In genomic region chr9:106326493-106326892, GRCh38 we compare ENCODE assay signal across 29 cellular contexts.
A peak's percentile ranks its signal among the peaks of the same experiment; 100 is the strongest.
DNase-seq lines count a peak whose midpoint lies in the region; ATAC-seq and TF ChIP-seq lines count a peak whose summit lies in the region.
"Had no signal": no experiment of that assay in that cellular context is flagged by ENCODE, and none has a peak within 500 bp of the region (broad histone marks: within the 10 kb centered on the region; RNA-seq: fewer than 3 reads in every experiment).

No MANE protein-coding gene starts in this region.

- H3K4me3 ChIP-seq in GM12865 (ENCODE audit: low read depth, low read length): no peak overlapping the region
- peak overlapping the region; percentile 43 for H3K4me3 ChIP-seq in OCI-LY3 (ENCODE audit: low read length)
- H3K4me3 ChIP-seq: A549; BLaER1 treated with 17β-estradiol and CSF1 and Interleukin-3, amounts not matched to agents 10 nM and 100 nM; GM23248; MG63; Peyer's patch; SK-N-MC had no signal

- no peaks in the 10 kb centered on the region for H3K79me2 ChIP-seq in OCI-LY3 (ENCODE audit: low read length)

- H3K9ac ChIP-seq in OCI-LY3 (ENCODE audit: low read length): peak overlapping the region; percentile 57
- H3K9ac ChIP-seq: BLaER1 treated with 17β-estradiol and CSF1 and Interleukin-3, amounts not matched to agents 10 nM and 100 nM; GM23248 had no signal

- ATAC-seq in GM19395 (IDR thresholded peaks at IDR 0.05; ENCODE audit: unreplicated experiment) (peak; percentile 89), HG03280 (IDR thresholded peaks at IDR 0.05; ENCODE audit: unreplicated experiment) (peak; percentile 74), HG02610 (IDR thresholded peaks at IDR 0.05; ENCODE audit: unreplicated experiment) (no peak)
- ATAC-seq: A549 had no signal

- H3K27me3 ChIP-seq in OCI-LY3 (ENCODE audit: low read depth, low read length): peaks cover 6% of the 10 kb centered on the region; the same call in 1 of the 2 replicates
- H3K27me3 ChIP-seq: BLaER1 treated with 17β-estradiol and CSF1 and Interleukin-3, amounts not matched to agents 10 nM and 100 nM; MG63; Peyer's patch had no signal

- H2AFZ ChIP-seq in OCI-LY3 (ENCODE audit: low read depth, low read length): no peak overlapping the region; the same call in 1 of the 2 replicates
- H2AFZ ChIP-seq: GM23248 had no signal

- peaks cover 2% of the 10 kb centered on the region for H3K36me3 ChIP-seq in OCI-LY3 (replicated peaks; ENCODE audit: low read depth, low read length)
- H3K36me3 ChIP-seq: BLaER1 treated with 17β-estradiol and CSF1 and Interleukin-3, amounts not matched to agents 10 nM and 100 nM; MG63; Peyer's patch had no signal

- H3K9me3 ChIP-seq in OCI-LY3 (ENCODE audit: insufficient read depth, low read length): no peaks in the 10 kb centered on the region
- H3K9me3 ChIP-seq: A549; BLaER1 treated with 17β-estradiol and CSF1 and Interleukin-3, amounts not matched to agents 10 nM and 100 nM; MG63; Peyer's patch had no signal

- peak; percentile 51 for DNase-seq in GM12865 (ENCODE audit: low read depth)
- DNase-seq in stimulated activated CD4-positive, alpha-beta T cell treated with anti-CD3 and anti-CD28 coated beads, Interleukin-1b, Interleukin-23, amount 100 ng/mL, for 48 hours: no peak
- no peak for DNase-seq in NAMALWA (ENCODE audit: low spot score)
- DNase-seq in NCI-H2081 (lab: John Stamatoyannopoulos, UW): no peak
- DNase-seq: AML-193; CD4-positive, alpha-beta T cell; DMS53; GM23248; H7; KBM-7; MG63; NCI-H1048; NCI-H1417; NCI-H1694; NCI-H2081 treated with DMSO at 0.1 percent for 48 hours; NCI-H2171; NCI-H226; NCI-H510A; NCI-H69; OCI-M1; Peyer's patch; SIG-M5 had no signal

- H4K20me1 ChIP-seq in OCI-LY3 (ENCODE audit: insufficient read depth, low read length): no peaks in the 10 kb centered on the region
- H4K20me1 ChIP-seq: BLaER1 treated with 17β-estradiol and CSF1 and Interleukin-3, amounts not matched to agents 10 nM and 100 nM had no signal

- peak overlapping the region; percentile 84 for H3K27ac ChIP-seq in OCI-LY3 (ENCODE audit: low read length)
- H3K27ac ChIP-seq: A549; BLaER1 treated with 17β-estradiol and CSF1 and Interleukin-3, amounts not matched to agents 10 nM and 100 nM; GM23248; Peyer's patch; SK-N-MC had no signal

- TF ChIP-seq CTCF in GM12865 (IDR thresholded peaks at IDR 0.05; ENCODE audit: insufficient read depth, low read depth, low read length, missing control alignments) (no peak), OCI-LY3 (IDR thresholded peaks at IDR 0.05; ENCODE audit: low read depth, low read length) (no peak)

- peaks cover 49% of the 10 kb centered on the region for H3K4me1 ChIP-seq in OCI-LY3 (ENCODE audit: low read length)
- H3K4me1 ChIP-seq: A549; BLaER1 treated with 17β-estradiol and CSF1 and Interleukin-3, amounts not matched to agents 10 nM and 100 nM; Peyer's patch had no signal

- peak overlapping the region; percentile 68 for H3K4me2 ChIP-seq in OCI-LY3 (ENCODE audit: low read length)
- H3K4me2 ChIP-seq: A549; BLaER1 treated with 17β-estradiol and CSF1 and Interleukin-3, amounts not matched to agents 10 nM and 100 nM had no signal
